1 cellular context compared by ENCODE assay signal in genomic region chr15:101439920-101440319, GRCh38.
TF ChIP-seq lines count a peak whose summit lies in the region.

No MANE protein-coding gene starts in this region.

TF ChIP-seq in A549, 52 proteins besides CTCF, POLR2A, EP300 and RAD21 (continued from another document):
- no peak for TF ChIP-seq REST (IDR thresholded peaks at IDR 0.05)
